In the genomic region with DNA sequence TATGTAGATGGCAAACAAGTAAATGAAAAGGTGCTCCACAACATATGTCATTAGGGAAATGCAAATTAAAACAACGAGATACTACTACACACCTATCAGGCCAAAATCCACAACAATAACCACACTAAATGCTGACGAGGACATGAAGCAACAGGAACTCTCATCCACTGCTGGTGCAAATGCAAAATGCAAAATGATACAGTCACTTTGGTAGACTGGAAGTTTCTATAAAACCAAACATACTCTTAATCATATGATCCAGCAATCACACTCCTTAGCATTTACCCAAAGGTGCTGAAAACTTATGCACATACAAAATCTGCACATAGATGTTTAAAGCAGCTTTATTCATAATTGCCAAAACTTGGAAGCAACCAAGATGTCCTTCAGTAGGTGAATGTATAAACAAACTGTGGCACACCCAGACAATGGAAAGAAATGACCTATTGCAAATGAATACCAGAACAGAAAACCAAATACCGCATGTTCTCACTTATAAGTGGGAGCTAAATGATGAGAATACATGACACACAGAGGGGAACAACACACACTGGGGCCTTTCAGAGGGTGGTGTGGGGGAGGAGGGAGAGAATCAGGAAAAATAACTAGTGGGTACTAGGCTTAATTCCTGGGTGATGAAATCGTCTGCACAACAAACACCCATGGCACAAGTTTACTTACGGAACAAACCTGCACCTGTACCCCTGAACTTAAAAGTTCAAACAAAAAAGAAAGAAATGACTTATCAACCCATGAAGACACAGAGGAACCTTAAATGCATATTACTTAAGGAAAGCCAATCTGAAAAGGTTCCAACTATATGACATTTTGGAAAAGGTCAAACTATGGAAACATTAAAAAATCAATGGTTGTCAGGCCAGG, we compare ENCODE assay signal across 18 cellular contexts.
A peak's percentile ranks its signal among the peaks of the same experiment; 100 is the strongest.
DNase-seq lines count a peak whose midpoint lies in the region; ATAC-seq, FAIRE-seq and TF ChIP-seq lines count a peak whose summit lies in the region.
"Had no signal": no experiment of that assay in that cellular context is flagged by ENCODE, and none has a peak within 500 bp of the region (broad histone marks: within the 10 kb centered on the region; RNA-seq: fewer than 3 reads in every experiment).

No MANE protein-coding gene starts in this region.

- H3K27me3 Mint-ChIP-seq in activated CD8-positive, alpha-beta memory T cell treated with anti-CD3 and anti-CD28 coated beads, Interleukin-2, amount 10 ng/mL, durations not matched to agents 7 days and 5 days = no peaks in the 10 kb centered on the region
- no peaks in the 10 kb centered on the region for H3K27me3 Mint-ChIP-seq in activated naive CD4-positive, alpha-beta T cell treated with anti-CD3 and anti-CD28 coated beads, Interleukin-2, amount 50 U/mL, for 24 hours
- no peaks in the 10 kb centered on the region for H3K27me3 Mint-ChIP-seq in natural killer cell (ENCODE audit: low read depth in 2 of 2)

- H3K36me3 Mint-ChIP-seq in activated CD8-positive, alpha-beta memory T cell treated with anti-CD3 and anti-CD28 coated beads, Interleukin-2, amount 10 ng/mL, durations not matched to agents 7 days and 5 days = peaks cover 59% of the 10 kb centered on the region
- H3K36me3 Mint-ChIP-seq in activated naive CD4-positive, alpha-beta T cell treated with anti-CD3 and anti-CD28 coated beads, Interleukin-2, amount 50 U/mL, for 24 hours = peaks cover 26% of the 10 kb centered on the region
- no peaks in the 10 kb centered on the region for H3K36me3 Mint-ChIP-seq in natural killer cell

- ATAC-seq in activated CD8-positive, alpha-beta memory T cell treated with anti-CD3 and anti-CD28 coated beads, Interleukin-2, amount 10 ng/mL, durations not matched to agents 7 days and 5 days = no peak
- ATAC-seq in natural killer cell = no peak

- no peak overlapping the region for H3K4me3 Mint-ChIP-seq in activated CD8-positive, alpha-beta memory T cell treated with anti-CD3 and anti-CD28 coated beads, Interleukin-2, amount 10 ng/mL, durations not matched to agents 7 days and 5 days
- peak overlapping the region; percentile 60 for H3K4me3 Mint-ChIP-seq in activated naive CD4-positive, alpha-beta T cell treated with anti-CD3 and anti-CD28 coated beads, Interleukin-2, amount 50 U/mL, for 24 hours
- no peak overlapping the region for H3K4me3 Mint-ChIP-seq in natural killer cell
- H3K4me3 Mint-ChIP-seq: CD14-positive monocyte, HFFc6 had no signal

- no peaks in the 10 kb centered on the region for H3K9me3 Mint-ChIP-seq in activated CD8-positive, alpha-beta memory T cell treated with anti-CD3 and anti-CD28 coated beads, Interleukin-2, amount 10 ng/mL, durations not matched to agents 7 days and 5 days (ENCODE audit: low read depth)
- no peaks in the 10 kb centered on the region for H3K9me3 Mint-ChIP-seq in activated naive CD4-positive, alpha-beta T cell treated with anti-CD3 and anti-CD28 coated beads, Interleukin-2, amount 50 U/mL, for 24 hours
- no peaks in the 10 kb centered on the region for H3K9me3 Mint-ChIP-seq in natural killer cell
- H3K9me3 Mint-ChIP-seq: CD14-positive monocyte, HFFc6 had no signal

- H3K4me1 Mint-ChIP-seq in activated CD8-positive, alpha-beta memory T cell treated with anti-CD3 and anti-CD28 coated beads, Interleukin-2, amount 10 ng/mL, durations not matched to agents 7 days and 5 days = peaks cover 64% of the 10 kb centered on the region
- peaks cover 78% of the 10 kb centered on the region for H3K4me1 Mint-ChIP-seq in activated naive CD4-positive, alpha-beta T cell treated with anti-CD3 and anti-CD28 coated beads, Interleukin-2, amount 50 U/mL, for 24 hours
- peaks cover 52 to 57% of the 10 kb centered on the region in 2 donors for H3K4me1 Mint-ChIP-seq in natural killer cell

- H3K27ac Mint-ChIP-seq in activated CD8-positive, alpha-beta memory T cell treated with anti-CD3 and anti-CD28 coated beads, Interleukin-2, amount 10 ng/mL, durations not matched to agents 7 days and 5 days = peak overlapping the region; percentile 67
- peak overlapping the region; percentile 96 for H3K27ac Mint-ChIP-seq in activated naive CD4-positive, alpha-beta T cell treated with anti-CD3 and anti-CD28 coated beads, Interleukin-2, amount 50 U/mL, for 24 hours
- peak overlapping the region; percentile 76 to 93 for H3K27ac Mint-ChIP-seq in natural killer cell
- H3K27ac Mint-ChIP-seq: HFFc6 had no signal

- no peak for TF ChIP-seq CTCF in natural killer cell (IDR thresholded peaks at IDR 0.05)

- CTCF ChIA-PET in activated CD8-positive, alpha-beta memory T cell treated with anti-CD3 and anti-CD28 coated beads, Interleukin-2, amount 10 ng/mL, durations not matched to agents 7 days and 5 days (lab: Charles Lee) = interaction anchor here (0.7 to 1.5 kb wide), 2 partner anchors 9 to 21 kb away, joined by 3 to 4 read pairs; no protein-coding TSS in a partner anchor

- DNase-seq in activated CD8-positive, alpha-beta memory T cell treated with anti-CD3 and anti-CD28 coated beads, Interleukin-2, amount 10 ng/mL, durations not matched to agents 7 days and 5 days = no peak
- DNase-seq in activated CD8-positive, alpha-beta memory T cell treated with anti-CD3 and anti-CD28 coated beads for 24 hours = no peak
- DNase-seq in GM12891 (ENCODE audit: insufficient read length, low spot score) (no peak), natural killer cell (no peak), GDM1 (lab: John Stamatoyannopoulos, UW) (no peak), D341Med (ENCODE audit: low spot score) (no peak), NCI-H1417 treated with DMSO at 0.1 percent for 48 hours (lab: John Stamatoyannopoulos, UW) (no peak)
- DNase-seq: adrenal gland, dermis blood vessel endothelial cell, DMS53, HFFc6, NCI-H1436, NCI-H2171, NCI-H526, testis had no signal

- FAIRE-seq in GM12891 (lab: Jason Lieb, UNC) = peak; percentile 70
- FAIRE-seq: islet of Langerhans had no signal

- intact Hi-C loops in natural killer cell (cut with micrococcal nuclease) = no loop called here

- TF ChIP-seq POLR2A in GM12891 (IDR thresholded peaks at IDR 0.05; ENCODE audit: low read depth, low read length) = no peak

TF ChIP-seq in GM12891, 5 proteins besides CTCF, POLR2A, EP300 and RAD21:
- TF ChIP-seq PAX5 (IDR thresholded peaks at IDR 0.05; ENCODE audit: insufficient read depth, low read length, severe bottlenecking) (no peak), POLR2AphosphoS5 (IDR thresholded peaks at IDR 0.05; ENCODE audit: low read depth, low read length) (no peak)
TF ChIP-seq in GM12891: peak in this region for 0.
